ENCODE assay signal across 1 cellular context in the genomic region with DNA sequence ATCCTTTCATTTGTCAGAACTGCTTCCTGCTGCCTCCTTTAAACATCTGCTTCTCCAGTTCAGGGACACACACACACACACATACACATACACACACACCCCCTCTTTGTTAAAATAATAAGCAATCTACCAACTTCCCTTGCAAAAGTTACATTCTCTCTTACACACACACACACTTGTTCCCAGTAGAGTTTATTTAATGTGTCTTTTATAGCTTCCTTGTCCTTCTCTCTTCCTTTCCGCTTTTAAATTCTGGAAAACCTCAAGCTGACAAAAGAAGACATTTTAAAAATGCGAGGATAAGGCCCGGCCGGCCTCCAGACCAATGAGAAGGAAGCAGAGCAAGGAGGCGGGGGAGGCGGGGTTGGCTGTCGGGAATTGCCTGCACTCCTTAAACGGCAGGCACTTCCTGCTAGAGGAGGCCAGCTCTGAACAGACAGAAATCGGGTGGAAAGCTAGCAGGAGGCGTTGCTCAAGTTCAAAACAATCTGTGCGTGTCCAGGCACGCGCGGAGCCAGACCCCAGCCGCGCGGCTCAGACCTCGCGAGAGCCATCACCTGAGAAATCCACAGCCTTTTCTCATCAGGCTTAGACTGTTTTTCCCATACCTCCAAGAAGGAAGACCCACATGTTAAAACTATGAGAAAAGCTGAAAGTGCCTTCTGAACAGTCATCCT.
TF ChIP-seq lines count a peak whose summit lies in the region.

No MANE protein-coding gene starts in this region.

TF ChIP-seq in GM12878, 131 proteins besides CTCF, POLR2A, EP300 and RAD21 (continued from another document):
- peak; percentile 53; the same call in 1 of the 2 replicates for TF ChIP-seq MXI1 (IDR thresholded peaks at IDR 0.05; ENCODE audit: low read depth, low read length)
- 0 out of 2 replicates have a peak, but pooled peaks have one; percentile 38 for TF ChIP-seq GATAD2B (conservative IDR thresholded peaks at IDR 0.05; ENCODE audit: low read depth)
- peak; percentile 79; the same call in 1 of the 2 replicates for TF ChIP-seq NBN (IDR thresholded peaks at IDR 0.05)
- 0 out of 2 replicates have a peak, but pooled peaks have one; percentile 14 for TF ChIP-seq MEF2A (IDR thresholded peaks at IDR 0.05; ENCODE audit: insufficient read depth, low read depth, low read length)
- TF ChIP-seq PML (IDR thresholded peaks at IDR 0.05; ENCODE audit: low read length): peak; percentile 57; the same call in 1 of the 2 replicates
- no peak for TF ChIP-seq WRNIP1 (IDR thresholded peaks at IDR 0.05; ENCODE audit: borderline replicate concordance, low read depth, low read length)
- peak; percentile 74 for TF ChIP-seq TCF12 (IDR thresholded peaks at IDR 0.05; ENCODE audit: low read depth, low read length)
- no peak for TF ChIP-seq STAT3 (IDR thresholded peaks at IDR 0.05; ENCODE audit: low read depth, low read length)
- no peak for TF ChIP-seq MTA2 (IDR thresholded peaks at IDR 0.05; ENCODE audit: low read depth)
- peak; percentile 41 for TF ChIP-seq MEF2B (IDR thresholded peaks at IDR 0.05; ENCODE audit: partially characterized antibody, poor library complexity, severe bottlenecking)
- 0 out of 2 replicates have a peak, but pooled peaks have one; percentile 21 for TF ChIP-seq CBX5 (IDR thresholded peaks at IDR 0.05; ENCODE audit: low read depth)
- 0 out of 2 replicates have a peak, but pooled peaks have one; percentile 36 for TF ChIP-seq RB1 (IDR thresholded peaks at IDR 0.05; ENCODE audit: borderline replicate concordance)
- peak; percentile 98 for TF ChIP-seq CHD2 (IDR thresholded peaks at IDR 0.05; ENCODE audit: borderline replicate concordance, low read depth, low read length)
- TF ChIP-seq, protein P1, sequence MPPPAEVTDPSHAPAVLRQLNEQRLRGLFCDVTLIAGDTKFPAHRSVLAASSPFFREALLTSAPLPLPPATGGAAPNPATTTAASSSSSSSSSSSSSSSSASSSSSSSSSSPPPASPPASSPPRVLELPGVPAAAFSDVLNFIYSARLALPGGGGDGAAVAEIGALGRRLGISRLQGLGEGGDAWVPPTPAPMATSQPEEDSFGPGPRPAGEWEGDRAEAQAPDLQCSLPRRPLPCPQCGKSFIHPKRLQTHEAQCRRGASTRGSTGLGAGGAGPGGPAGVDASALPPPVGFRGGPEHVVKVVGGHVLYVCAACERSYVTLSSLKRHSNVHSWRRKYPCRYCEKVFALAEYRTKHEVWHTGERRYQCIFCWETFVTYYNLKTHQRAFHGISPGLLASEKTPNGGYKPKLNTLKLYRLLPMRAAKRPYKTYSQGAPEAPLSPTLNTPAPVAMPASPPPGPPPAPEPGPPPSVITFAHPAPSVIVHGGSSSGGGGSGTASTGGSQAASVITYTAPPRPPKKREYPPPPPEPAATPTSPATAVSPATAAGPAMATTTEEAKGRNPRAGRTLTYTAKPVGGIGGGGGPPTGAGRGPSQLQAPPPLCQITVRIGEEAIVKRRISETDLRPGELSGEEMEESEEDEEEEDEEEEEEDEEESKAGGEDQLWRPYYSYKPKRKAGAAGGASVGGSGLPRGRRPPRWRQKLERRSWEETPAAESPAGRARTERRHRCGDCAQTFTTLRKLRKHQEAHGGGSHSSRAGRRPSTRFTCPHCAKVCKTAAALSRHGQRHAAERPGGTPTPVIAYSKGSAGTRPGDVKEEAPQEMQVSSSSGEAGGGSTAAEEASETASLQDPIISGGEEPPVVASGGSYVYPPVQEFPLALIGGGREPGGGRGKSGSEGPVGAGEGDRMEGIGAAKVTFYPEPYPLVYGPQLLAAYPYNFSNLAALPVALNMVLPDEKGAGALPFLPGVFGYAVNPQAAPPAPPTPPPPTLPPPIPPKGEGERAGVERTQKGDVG (CRISPR knock-in tag; IDR thresholded peaks at IDR 0.05): no peak
- TF ChIP-seq PAX5 (IDR thresholded peaks at IDR 0.05; ENCODE audit: borderline replicate concordance, low read depth, low read length): no peak
- TF ChIP-seq, protein P2, sequence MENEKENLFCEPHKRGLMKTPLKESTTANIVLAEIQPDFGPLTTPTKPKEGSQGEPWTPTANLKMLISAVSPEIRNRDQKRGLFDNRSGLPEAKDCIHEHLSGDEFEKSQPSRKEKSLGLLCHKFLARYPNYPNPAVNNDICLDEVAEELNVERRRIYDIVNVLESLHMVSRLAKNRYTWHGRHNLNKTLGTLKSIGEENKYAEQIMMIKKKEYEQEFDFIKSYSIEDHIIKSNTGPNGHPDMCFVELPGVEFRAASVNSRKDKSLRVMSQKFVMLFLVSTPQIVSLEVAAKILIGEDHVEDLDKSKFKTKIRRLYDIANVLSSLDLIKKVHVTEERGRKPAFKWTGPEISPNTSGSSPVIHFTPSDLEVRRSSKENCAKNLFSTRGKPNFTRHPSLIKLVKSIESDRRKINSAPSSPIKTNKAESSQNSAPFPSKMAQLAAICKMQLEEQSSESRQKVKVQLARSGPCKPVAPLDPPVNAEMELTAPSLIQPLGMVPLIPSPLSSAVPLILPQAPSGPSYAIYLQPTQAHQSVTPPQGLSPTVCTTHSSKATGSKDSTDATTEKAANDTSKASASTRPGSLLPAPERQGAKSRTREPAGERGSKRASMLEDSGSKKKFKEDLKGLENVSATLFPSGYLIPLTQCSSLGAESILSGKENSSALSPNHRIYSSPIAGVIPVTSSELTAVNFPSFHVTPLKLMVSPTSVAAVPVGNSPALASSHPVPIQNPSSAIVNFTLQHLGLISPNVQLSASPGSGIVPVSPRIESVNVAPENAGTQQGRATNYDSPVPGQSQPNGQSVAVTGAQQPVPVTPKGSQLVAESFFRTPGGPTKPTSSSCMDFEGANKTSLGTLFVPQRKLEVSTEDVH (IDR thresholded peaks at IDR 0.05; ENCODE audit: low read depth, partially characterized antibody): no peak
- no peak for TF ChIP-seq HDAC2 (IDR thresholded peaks at IDR 0.05)
- peak; percentile 77; the same call in 1 of the 2 replicates for TF ChIP-seq SIN3A (IDR thresholded peaks at IDR 0.05; ENCODE audit: low read depth, low read length)
- TF ChIP-seq ETV6 (conservative IDR thresholded peaks at IDR 0.05 in 1 of 2, IDR thresholded peaks at IDR 0.05 in 1 of 2; ENCODE audit: borderline replicate concordance in 1 of 2, low read depth in 1 of 2): peak in 1 of 2 experiments; percentile 17; a peak in 1 of 4 replicates
- TF ChIP-seq, protein P3, sequence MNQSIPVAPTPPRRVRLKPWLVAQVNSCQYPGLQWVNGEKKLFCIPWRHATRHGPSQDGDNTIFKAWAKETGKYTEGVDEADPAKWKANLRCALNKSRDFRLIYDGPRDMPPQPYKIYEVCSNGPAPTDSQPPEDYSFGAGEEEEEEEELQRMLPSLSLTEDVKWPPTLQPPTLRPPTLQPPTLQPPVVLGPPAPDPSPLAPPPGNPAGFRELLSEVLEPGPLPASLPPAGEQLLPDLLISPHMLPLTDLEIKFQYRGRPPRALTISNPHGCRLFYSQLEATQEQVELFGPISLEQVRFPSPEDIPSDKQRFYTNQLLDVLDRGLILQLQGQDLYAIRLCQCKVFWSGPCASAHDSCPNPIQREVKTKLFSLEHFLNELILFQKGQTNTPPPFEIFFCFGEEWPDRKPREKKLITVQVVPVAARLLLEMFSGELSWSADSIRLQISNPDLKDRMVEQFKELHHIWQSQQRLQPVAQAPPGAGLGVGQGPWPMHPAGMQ (IDR thresholded peaks at IDR 0.05; ENCODE audit: borderline replicate concordance): peak; percentile 70
- 0 out of 2 replicates have a peak, but pooled peaks have one; percentile 58 for TF ChIP-seq ZNF207 (IDR thresholded peaks at IDR 0.05; ENCODE audit: borderline replicate concordance)
- TF ChIP-seq TCF3 (IDR thresholded peaks at IDR 0.05; ENCODE audit: borderline replicate concordance, insufficient read depth, low read depth, low read length): no peak
- TF ChIP-seq NFIC (IDR thresholded peaks at IDR 0.05; ENCODE audit: low read depth, low read length): no peak
- TF ChIP-seq, protein P4, sequence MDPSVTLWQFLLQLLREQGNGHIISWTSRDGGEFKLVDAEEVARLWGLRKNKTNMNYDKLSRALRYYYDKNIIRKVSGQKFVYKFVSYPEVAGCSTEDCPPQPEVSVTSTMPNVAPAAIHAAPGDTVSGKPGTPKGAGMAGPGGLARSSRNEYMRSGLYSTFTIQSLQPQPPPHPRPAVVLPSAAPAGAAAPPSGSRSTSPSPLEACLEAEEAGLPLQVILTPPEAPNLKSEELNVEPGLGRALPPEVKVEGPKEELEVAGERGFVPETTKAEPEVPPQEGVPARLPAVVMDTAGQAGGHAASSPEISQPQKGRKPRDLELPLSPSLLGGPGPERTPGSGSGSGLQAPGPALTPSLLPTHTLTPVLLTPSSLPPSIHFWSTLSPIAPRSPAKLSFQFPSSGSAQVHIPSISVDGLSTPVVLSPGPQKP (IDR thresholded peaks at IDR 0.05; ENCODE audit: low read depth, low read length): peak; percentile 100
- no peak for TF ChIP-seq NFYA (IDR thresholded peaks at IDR 0.05; ENCODE audit: borderline replicate concordance, low read depth, low read length)
- no peak for TF ChIP-seq ZNF274 (IDR thresholded peaks at IDR 0.05; ENCODE audit: insufficient read depth, insufficient read length)
- peak; percentile 99 for TF ChIP-seq SRF (IDR thresholded peaks at IDR 0.05; ENCODE audit: low read depth in 2 of 2, low read length in 2 of 2)
- TF ChIP-seq POLR2AphosphoS5 (IDR thresholded peaks at IDR 0.05; ENCODE audit: low read length): peak; percentile 59; the same call in 1 of the 2 replicates
